In the genomic region with DNA sequence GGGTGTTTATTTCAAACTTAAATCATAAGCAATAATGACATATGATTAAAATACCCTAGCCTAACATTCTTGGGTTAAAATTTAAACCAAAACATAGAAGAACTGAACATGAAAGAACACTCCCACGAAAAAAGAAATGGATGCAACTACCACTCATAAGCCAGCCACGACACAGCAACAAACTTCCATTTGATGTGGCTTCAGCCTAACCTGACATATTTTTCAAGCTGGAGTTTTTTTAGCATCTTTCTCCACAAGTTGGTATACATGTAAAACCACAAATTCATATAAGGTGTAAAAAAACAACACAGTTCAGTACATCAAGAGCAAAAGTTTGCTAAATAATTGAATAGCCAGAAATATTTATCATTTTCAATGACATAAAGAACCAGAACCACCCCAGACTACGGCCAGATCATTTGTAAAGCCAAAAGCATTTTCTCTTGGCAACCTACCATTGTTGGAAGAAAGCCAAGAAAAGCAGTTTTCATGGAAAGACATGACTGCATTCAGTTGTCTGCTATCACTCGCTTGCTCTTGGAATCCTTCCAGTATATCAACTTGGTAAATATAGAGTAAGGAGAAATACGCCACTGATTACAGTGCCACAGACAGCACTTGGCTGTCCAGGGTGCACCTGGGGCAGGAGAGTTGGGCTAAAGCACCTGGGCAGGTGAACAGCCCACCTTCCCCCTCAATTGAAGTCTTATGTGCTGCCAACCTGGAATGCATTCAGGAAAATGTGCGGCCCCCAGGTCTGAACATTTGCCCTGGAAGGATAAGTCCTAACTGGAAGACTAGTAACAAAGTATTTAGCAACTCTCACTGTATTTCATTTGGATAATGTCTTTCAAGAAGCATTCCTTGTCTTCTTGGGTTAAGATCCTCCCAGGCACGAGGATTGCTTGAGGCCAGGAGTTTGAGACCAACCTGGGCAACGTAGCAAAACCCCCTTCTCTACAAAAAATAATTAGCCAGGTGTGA, we compare ENCODE assay signal across 9 cellular contexts.
DNase-seq lines count a peak whose midpoint lies in the region; ATAC-seq lines count a peak whose summit lies in the region.
"Had no signal": no experiment of that assay in that cellular context is flagged by ENCODE, and none has a peak within 500 bp of the region (broad histone marks: within the 10 kb centered on the region; RNA-seq: fewer than 3 reads in every experiment).

No MANE protein-coding gene starts in this region.

- no peaks in the 10 kb centered on the region for H3K27me3 ChIP-seq in MG63

- DNase-seq in AG20443 (ENCODE audit: low spot score) = peak; percentile 79
- peak; percentile 26 for DNase-seq in MG63
- DNase-seq in T1000 (lab: John Stamatoyannopoulos, UW) = peak; percentile 31
- DNase-seq in glomerular visceral epithelial cell (ENCODE audit: extremely low spot score) = peak; percentile 90
- no peak for DNase-seq in stimulated activated effector memory CD8-positive, alpha-beta T cell treated with anti-CD3 and anti-CD28 coated beads, Interleukin-12 subunit alpha, Interleukin-12 subunit beta, amount 100 ng/mL, for 72 hours (ENCODE audit: low spot score in 2 of 2)
- DNase-seq in germinal center (ENCODE audit: low spot score) = no peak
- DNase-seq in CD1c-positive myeloid dendritic cell (ENCODE audit: extremely low spot score) = no peak

- H3K4me3 ChIP-seq in MG63 = no peak overlapping the region

- peaks cover 91% of the 10 kb centered on the region for H3K4me1 Mint-ChIP-seq in stimulated activated effector memory CD8-positive, alpha-beta T cell treated with anti-CD3 and anti-CD28 coated beads, Interleukin-12 subunit alpha, Interleukin-12 subunit beta, amount 100 ng/mL, for 72 hours

- H3K27ac Mint-ChIP-seq in stimulated activated effector memory CD8-positive, alpha-beta T cell treated with anti-CD3 and anti-CD28 coated beads, Interleukin-12 subunit alpha, Interleukin-12 subunit beta, amount 100 ng/mL, for 72 hours = no peak overlapping the region
- H3K27ac Mint-ChIP-seq: stimulated activated naive CD8-positive, alpha-beta T cell treated with anti-CD3 and anti-CD28 coated beads, Interleukin-15, Interleukin-2, amounts not matched to agents 100 ng/mL and 50 ng/mL, for 24 hours had no signal

- no peaks in the 10 kb centered on the region for H3K36me3 ChIP-seq in MG63

- H3K9me3 Mint-ChIP-seq in stimulated activated effector memory CD8-positive, alpha-beta T cell treated with anti-CD3 and anti-CD28 coated beads, Interleukin-12 subunit alpha, Interleukin-12 subunit beta, amount 100 ng/mL, for 72 hours = no peaks in the 10 kb centered on the region
- H3K9me3 Mint-ChIP-seq: stimulated activated naive CD8-positive, alpha-beta T cell treated with anti-CD3 and anti-CD28 coated beads, Interleukin-15, Interleukin-2, amounts not matched to agents 100 ng/mL and 50 ng/mL, for 24 hours had no signal

- peak overlapping the region; percentile 55 for H3K4me3 Mint-ChIP-seq in stimulated activated effector memory CD8-positive, alpha-beta T cell treated with anti-CD3 and anti-CD28 coated beads, Interleukin-12 subunit alpha, Interleukin-12 subunit beta, amount 100 ng/mL, for 72 hours

- no peak for ATAC-seq in stimulated activated effector memory CD8-positive, alpha-beta T cell treated with anti-CD3 and anti-CD28 coated beads, Interleukin-12 subunit alpha, Interleukin-12 subunit beta, amount 100 ng/mL, for 72 hours
- no peak for ATAC-seq in GM18873 (IDR thresholded peaks at IDR 0.05; ENCODE audit: low FRiP score, unreplicated experiment)

- H3K9me3 ChIP-seq in MG63 = no peaks in the 10 kb centered on the region

- H3K36me3 Mint-ChIP-seq in stimulated activated effector memory CD8-positive, alpha-beta T cell treated with anti-CD3 and anti-CD28 coated beads, Interleukin-12 subunit alpha, Interleukin-12 subunit beta, amount 100 ng/mL, for 72 hours = no peaks in the 10 kb centered on the region

Comparison
In these comparisons a context has a peak if more than half of its experiments do, and no peak if none do; other contexts are left out.
1. DNase-seq: peak in AG20443 (single experiment), MG63 (single experiment), T1000 (single experiment) and glomerular visceral epithelial cell (single experiment); none in stimulated activated effector memory CD8-positive, alpha-beta T cell treated with anti-CD3 and anti-CD28 coated beads, Interleukin-12 subunit alpha, Interleukin-12 subunit beta, amount 100 ng/mL, for 72 hours (0 of 2), germinal center (single experiment) and CD1c-positive myeloid dendritic cell (single experiment).